Comparison of ENCODE assay signal across 1 cellular context in the genomic region with DNA sequence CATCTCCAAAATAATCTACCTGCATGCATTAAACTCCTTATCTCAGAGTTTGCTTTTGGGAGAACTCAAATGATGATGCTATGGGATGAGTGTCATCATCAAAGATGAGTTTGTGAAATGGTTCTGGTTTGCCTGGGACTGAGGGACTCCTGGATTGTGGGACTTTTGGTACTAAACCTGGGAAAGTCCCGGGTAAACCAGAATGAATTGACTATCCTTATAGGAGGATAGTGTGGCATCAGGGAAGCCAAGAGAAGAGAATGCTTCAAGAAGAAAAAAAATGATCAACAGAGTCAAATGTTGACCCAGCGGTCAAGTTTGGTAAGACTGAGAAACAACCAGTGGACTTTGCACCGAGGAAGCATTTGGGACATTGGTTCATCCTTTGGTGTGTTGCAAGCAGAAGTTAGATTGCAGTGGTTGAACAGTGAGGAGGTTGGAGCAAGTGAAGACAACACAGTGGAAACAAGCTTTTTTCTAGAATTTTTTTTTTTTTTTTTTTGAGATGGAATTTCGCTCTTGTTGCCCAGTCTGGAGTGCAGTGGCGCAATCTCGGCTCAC.
TF ChIP-seq lines count a peak whose summit lies in the region.

No MANE protein-coding gene starts in this region.

TF ChIP-seq in HepG2, 621 proteins besides CTCF, POLR2A, EP300 and RAD21 (continued from another document and continues in another):
- TF ChIP-seq, protein P1, sequence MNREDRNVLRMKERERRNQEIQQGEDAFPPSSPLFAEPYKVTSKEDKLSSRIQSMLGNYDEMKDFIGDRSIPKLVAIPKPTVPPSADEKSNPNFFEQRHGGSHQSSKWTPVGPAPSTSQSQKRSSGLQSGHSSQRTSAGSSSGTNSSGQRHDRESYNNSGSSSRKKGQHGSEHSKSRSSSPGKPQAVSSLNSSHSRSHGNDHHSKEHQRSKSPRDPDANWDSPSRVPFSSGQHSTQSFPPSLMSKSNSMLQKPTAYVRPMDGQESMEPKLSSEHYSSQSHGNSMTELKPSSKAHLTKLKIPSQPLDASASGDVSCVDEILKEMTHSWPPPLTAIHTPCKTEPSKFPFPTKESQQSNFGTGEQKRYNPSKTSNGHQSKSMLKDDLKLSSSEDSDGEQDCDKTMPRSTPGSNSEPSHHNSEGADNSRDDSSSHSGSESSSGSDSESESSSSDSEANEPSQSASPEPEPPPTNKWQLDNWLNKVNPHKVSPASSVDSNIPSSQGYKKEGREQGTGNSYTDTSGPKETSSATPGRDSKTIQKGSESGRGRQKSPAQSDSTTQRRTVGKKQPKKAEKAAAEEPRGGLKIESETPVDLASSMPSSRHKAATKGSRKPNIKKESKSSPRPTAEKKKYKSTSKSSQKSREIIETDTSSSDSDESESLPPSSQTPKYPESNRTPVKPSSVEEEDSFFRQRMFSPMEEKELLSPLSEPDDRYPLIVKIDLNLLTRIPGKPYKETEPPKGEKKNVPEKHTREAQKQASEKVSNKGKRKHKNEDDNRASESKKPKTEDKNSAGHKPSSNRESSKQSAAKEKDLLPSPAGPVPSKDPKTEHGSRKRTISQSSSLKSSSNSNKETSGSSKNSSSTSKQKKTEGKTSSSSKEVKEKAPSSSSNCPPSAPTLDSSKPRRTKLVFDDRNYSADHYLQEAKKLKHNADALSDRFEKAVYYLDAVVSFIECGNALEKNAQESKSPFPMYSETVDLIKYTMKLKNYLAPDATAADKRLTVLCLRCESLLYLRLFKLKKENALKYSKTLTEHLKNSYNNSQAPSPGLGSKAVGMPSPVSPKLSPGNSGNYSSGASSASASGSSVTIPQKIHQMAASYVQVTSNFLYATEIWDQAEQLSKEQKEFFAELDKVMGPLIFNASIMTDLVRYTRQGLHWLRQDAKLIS (CRISPR knock-in tag; IDR thresholded peaks at IDR 0.05) = no peak
- TF ChIP-seq ZNF607 (CRISPR knock-in tag; IDR thresholded peaks at IDR 0.05; ENCODE audit: borderline replicate concordance) = no peak
- no peak for TF ChIP-seq ZNF879 (CRISPR knock-in tag; IDR thresholded peaks at IDR 0.05)
- TF ChIP-seq LBX2 (CRISPR knock-in tag; IDR thresholded peaks at IDR 0.05; ENCODE audit: borderline replicate concordance) = no peak
- TF ChIP-seq, protein P2, sequence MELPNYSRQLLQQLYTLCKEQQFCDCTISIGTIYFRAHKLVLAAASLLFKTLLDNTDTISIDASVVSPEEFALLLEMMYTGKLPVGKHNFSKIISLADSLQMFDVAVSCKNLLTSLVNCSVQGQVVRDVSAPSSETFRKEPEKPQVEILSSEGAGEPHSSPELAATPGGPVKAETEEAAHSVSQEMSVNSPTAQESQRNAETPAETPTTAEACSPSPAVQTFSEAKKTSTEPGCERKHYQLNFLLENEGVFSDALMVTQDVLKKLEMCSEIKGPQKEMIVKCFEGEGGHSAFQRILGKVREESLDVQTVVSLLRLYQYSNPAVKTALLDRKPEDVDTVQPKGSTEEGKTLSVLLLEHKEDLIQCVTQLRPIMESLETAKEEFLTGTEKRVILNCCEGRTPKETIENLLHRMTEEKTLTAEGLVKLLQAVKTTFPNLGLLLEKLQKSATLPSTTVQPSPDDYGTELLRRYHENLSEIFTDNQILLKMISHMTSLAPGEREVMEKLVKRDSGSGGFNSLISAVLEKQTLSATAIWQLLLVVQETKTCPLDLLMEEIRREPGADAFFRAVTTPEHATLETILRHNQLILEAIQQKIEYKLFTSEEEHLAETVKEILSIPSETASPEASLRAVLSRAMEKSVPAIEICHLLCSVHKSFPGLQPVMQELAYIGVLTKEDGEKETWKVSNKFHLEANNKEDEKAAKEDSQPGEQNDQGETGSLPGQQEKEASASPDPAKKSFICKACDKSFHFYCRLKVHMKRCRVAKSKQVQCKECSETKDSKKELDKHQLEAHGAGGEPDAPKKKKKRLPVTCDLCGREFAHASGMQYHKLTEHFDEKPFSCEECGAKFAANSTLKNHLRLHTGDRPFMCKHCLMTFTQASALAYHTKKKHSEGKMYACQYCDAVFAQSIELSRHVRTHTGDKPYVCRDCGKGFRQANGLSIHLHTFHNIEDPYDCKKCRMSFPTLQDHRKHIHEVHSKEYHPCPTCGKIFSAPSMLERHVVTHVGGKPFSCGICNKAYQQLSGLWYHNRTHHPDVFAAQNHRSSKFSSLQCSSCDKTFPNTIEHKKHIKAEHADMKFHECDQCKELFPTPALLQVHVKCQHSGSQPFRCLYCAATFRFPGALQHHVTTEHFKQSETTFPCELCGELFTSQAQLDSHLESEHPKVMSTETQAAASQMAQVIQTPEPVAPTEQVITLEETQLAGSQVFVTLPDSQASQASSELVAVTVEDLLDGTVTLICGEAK (IDR thresholded peaks at IDR 0.05) = no peak
- TF ChIP-seq, protein P2 (CRISPR knock-in tag; IDR thresholded peaks at IDR 0.05) = no peak
- TF ChIP-seq REST (IDR thresholded peaks at IDR 0.05; ENCODE audit: borderline replicate concordance in 1 of 2, low read depth in 1 of 2, low read length in 2 of 2) = no peak
- TF ChIP-seq PRDM4 (CRISPR knock-in tag; IDR thresholded peaks at IDR 0.05; ENCODE audit: borderline replicate concordance) = no peak
- no peak for TF ChIP-seq MEF2D (CRISPR knock-in tag; IDR thresholded peaks at IDR 0.05)
- no peak for TF ChIP-seq PHF5A (CRISPR knock-in tag; IDR thresholded peaks at IDR 0.05; ENCODE audit: low read depth, unreplicated experiment)
- no peak for TF ChIP-seq ZKSCAN5 (CRISPR knock-in tag; IDR thresholded peaks at IDR 0.05)
- TF ChIP-seq TEAD3 (CRISPR knock-in tag; optimal IDR thresholded peaks at IDR 0.05; ENCODE audit: borderline replicate concordance) = no peak
- no peak for TF ChIP-seq ZFP37 (CRISPR knock-in tag; IDR thresholded peaks at IDR 0.05; ENCODE audit: borderline replicate concordance)
- TF ChIP-seq ZBTB25 (CRISPR knock-in tag; IDR thresholded peaks at IDR 0.05) = 0 out of 2 replicates have a peak, but pooled peaks have one; percentile 20
- TF ChIP-seq, protein P3, sequence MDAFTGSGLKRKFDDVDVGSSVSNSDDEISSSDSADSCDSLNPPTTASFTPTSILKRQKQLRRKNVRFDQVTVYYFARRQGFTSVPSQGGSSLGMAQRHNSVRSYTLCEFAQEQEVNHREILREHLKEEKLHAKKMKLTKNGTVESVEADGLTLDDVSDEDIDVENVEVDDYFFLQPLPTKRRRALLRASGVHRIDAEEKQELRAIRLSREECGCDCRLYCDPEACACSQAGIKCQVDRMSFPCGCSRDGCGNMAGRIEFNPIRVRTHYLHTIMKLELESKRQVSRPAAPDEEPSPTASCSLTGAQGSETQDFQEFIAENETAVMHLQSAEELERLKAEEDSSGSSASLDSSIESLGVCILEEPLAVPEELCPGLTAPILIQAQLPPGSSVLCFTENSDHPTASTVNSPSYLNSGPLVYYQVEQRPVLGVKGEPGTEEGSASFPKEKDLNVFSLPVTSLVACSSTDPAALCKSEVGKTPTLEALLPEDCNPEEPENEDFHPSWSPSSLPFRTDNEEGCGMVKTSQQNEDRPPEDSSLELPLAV (CRISPR knock-in tag; conservative IDR thresholded peaks at IDR 0.05; ENCODE audit: low read depth) = no peak
- no peak for TF ChIP-seq ZBTB3 (CRISPR knock-in tag; IDR thresholded peaks at IDR 0.05; ENCODE audit: borderline replicate concordance, low read depth)
- TF ChIP-seq NPAS2 (CRISPR knock-in tag; IDR thresholded peaks at IDR 0.05; ENCODE audit: borderline replicate concordance) = no peak
- TF ChIP-seq ZNF296 (CRISPR knock-in tag; conservative IDR thresholded peaks at IDR 0.05) = no peak
- TF ChIP-seq ZNF629 (CRISPR knock-in tag; conservative IDR thresholded peaks at IDR 0.05) = 0 out of 2 replicates have a peak, but pooled peaks have one; percentile 21
- TF ChIP-seq DMAP1 (CRISPR knock-in tag; IDR thresholded peaks at IDR 0.05) = no peak
- TF ChIP-seq GATAD1 (CRISPR knock-in tag; IDR thresholded peaks at IDR 0.05) = 0 out of 2 replicates have a peak, but pooled peaks have one; percentile 16
- TF ChIP-seq SRF (IDR thresholded peaks at IDR 0.05; ENCODE audit: low read depth, low read length) = no peak
- TF ChIP-seq REPIN1 (CRISPR knock-in tag; IDR thresholded peaks at IDR 0.05; ENCODE audit: borderline replicate concordance, low read depth) = no peak
